Comparison of ENCODE assay signal across 21 cellular contexts in the genomic region with DNA sequence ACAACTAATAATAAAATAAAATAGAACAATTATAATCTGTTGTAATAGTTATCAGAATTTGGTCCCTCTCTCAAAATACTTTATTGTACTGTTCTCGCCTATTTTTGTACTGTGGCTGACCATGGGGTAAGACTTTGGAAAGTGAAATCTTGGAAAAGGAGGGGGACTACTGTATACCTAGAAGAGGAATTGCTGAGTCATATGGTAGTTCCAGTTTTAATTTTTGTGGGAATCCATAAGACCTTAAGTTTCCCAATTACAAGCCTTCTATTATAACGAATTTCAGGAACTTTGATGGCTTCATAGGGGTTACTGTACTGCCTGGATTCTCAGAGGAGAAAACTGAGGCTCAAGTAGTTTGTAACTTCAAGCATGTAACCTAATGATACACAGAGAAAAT.
"Had no signal": no experiment of that assay in that cellular context is flagged by ENCODE, and none has a peak within 500 bp of the region (broad histone marks: within the 10 kb centered on the region; RNA-seq: fewer than 3 reads in every experiment).

No MANE protein-coding gene starts in this region.

- H3K27ac ChIP-seq: epithelial cell of prostate, lower lobe of right lung, thoracic aorta, upper lobe of left lung had no signal

- DNase-seq: activated CD4-positive, alpha-beta T cell treated with anti-CD3 and anti-CD28 coated beads, Interleukin-2, amount 10 ng/mL, durations not matched to agents 24 days and 14 days; activated CD8-positive, alpha-beta memory T cell treated with anti-CD3 and anti-CD28 coated beads, Interleukin-2, amount 10 ng/mL, durations not matched to agents 7 days and 5 days; activated CD8-positive, alpha-beta T cell treated with anti-CD3 and anti-CD28 coated beads for 36 hours; activated naive CD4-positive, alpha-beta T cell; activated naive CD8-positive, alpha-beta T cell treated with anti-CD3 and anti-CD28 coated beads, Interleukin-2, amount 10 ng/mL, durations not matched to agents 7 days and 5 days; amniotic stem cell; cortex of kidney; kidney; lower lobe of right lung; mesendoderm; mucosa of descending colon; occipital lobe; stimulated activated CD4-positive, alpha-beta T cell treated with anti-CD3 and anti-CD28 coated beads, Interleukin-2, amount 100 ng/mL, for 48 hours; stimulated activated CD8-positive, alpha-beta memory T cell treated with anti-CD3 and anti-CD28 coated beads, Interleukin-4, amount 100 ng/mL, for 48 hours; stimulated activated naive CD4-positive, alpha-beta T cell; upper lobe of left lung had no signal

- H3K4me3 ChIP-seq: lower lobe of right lung, mucosa of descending colon, thoracic aorta, upper lobe of left lung had no signal

- H3K27me3 Mint-ChIP-seq: activated CD4-positive, alpha-beta T cell treated with anti-CD3 and anti-CD28 coated beads, Interleukin-2, amount 10 ng/mL, durations not matched to agents 24 days and 14 days; activated CD8-positive, alpha-beta memory T cell treated with anti-CD3 and anti-CD28 coated beads, Interleukin-2, amount 10 ng/mL, durations not matched to agents 7 days and 5 days; activated CD8-positive, alpha-beta T cell treated with anti-CD3 and anti-CD28 coated beads for 36 hours; activated naive CD8-positive, alpha-beta T cell treated with anti-CD3 and anti-CD28 coated beads, Interleukin-2, amount 10 ng/mL, durations not matched to agents 7 days and 5 days had no signal

- H3K4me1 Mint-ChIP-seq: activated naive CD8-positive, alpha-beta T cell treated with anti-CD3 and anti-CD28 coated beads, Interleukin-2, amount 10 ng/mL, durations not matched to agents 7 days and 5 days had no signal

- H3K9me3 ChIP-seq: lower lobe of right lung, mucosa of descending colon, thoracic aorta, upper lobe of left lung had no signal

- H3K9me3 Mint-ChIP-seq: activated CD4-positive, alpha-beta T cell treated with anti-CD3 and anti-CD28 coated beads, Interleukin-2, amount 10 ng/mL, durations not matched to agents 24 days and 14 days; activated CD8-positive, alpha-beta T cell treated with anti-CD3 and anti-CD28 coated beads for 36 hours; activated naive CD8-positive, alpha-beta T cell treated with anti-CD3 and anti-CD28 coated beads, Interleukin-2, amount 10 ng/mL, durations not matched to agents 7 days and 5 days; activated T-helper 2 cell treated with anti-CD3 and anti-CD28 coated beads, Interferon-gamma antibody, Interleukin-2, Interleukin-4, amounts not matched to agents 10 μg/mL and 5 μg/mL and 100 μg/mL, durations not matched to agents 14 hours and 24 hours and 36 hours; neural crest cell had no signal

- H3K4me1 ChIP-seq: lower lobe of right lung had no signal

- ATAC-seq: activated CD4-positive, CD25-positive, alpha-beta regulatory T cell treated with anti-CD3 and anti-CD28 coated beads, Interleukin-2, amount 50 U/mL, for 24 hours; activated CD8-positive, alpha-beta memory T cell treated with anti-CD3 and anti-CD28 coated beads, Interleukin-2, amount 10 ng/mL, durations not matched to agents 7 days and 5 days; activated CD8-positive, alpha-beta T cell treated with anti-CD3 and anti-CD28 coated beads for 36 hours; lower lobe of right lung; mucosa of descending colon had no signal

- H3K27ac Mint-ChIP-seq: activated CD4-positive, alpha-beta T cell treated with anti-CD3 and anti-CD28 coated beads, Interleukin-2, amount 10 ng/mL, durations not matched to agents 24 days and 14 days; activated CD8-positive, alpha-beta memory T cell treated with anti-CD3 and anti-CD28 coated beads, Interleukin-2, amount 10 ng/mL, durations not matched to agents 7 days and 5 days; activated naive CD8-positive, alpha-beta T cell treated with anti-CD3 and anti-CD28 coated beads, Interleukin-2, amount 10 ng/mL, durations not matched to agents 7 days and 5 days; activated T-helper 2 cell treated with anti-CD3 and anti-CD28 coated beads, Interferon-gamma antibody, Interleukin-2, Interleukin-4, amounts not matched to agents 10 μg/mL and 5 μg/mL and 100 μg/mL, durations not matched to agents 14 hours and 24 hours and 36 hours had no signal

- H3K27me3 ChIP-seq: upper lobe of left lung had no signal

- H3K4me3 Mint-ChIP-seq: activated CD4-positive, alpha-beta T cell treated with anti-CD3 and anti-CD28 coated beads, Interleukin-2, amount 10 ng/mL, durations not matched to agents 24 days and 14 days; activated CD8-positive, alpha-beta memory T cell treated with anti-CD3 and anti-CD28 coated beads, Interleukin-2, amount 10 ng/mL, durations not matched to agents 7 days and 5 days; activated CD8-positive, alpha-beta T cell treated with anti-CD3 and anti-CD28 coated beads for 36 hours; activated naive CD8-positive, alpha-beta T cell treated with anti-CD3 and anti-CD28 coated beads, Interleukin-2, amount 10 ng/mL, durations not matched to agents 7 days and 5 days; neural crest cell had no signal
